Comparison of ENCODE assay signal across 17 cellular contexts in genomic region chr3:189157232-189158007, GRCh38. TPM values are rescaled to one million over a fixed set of nuclear protein-coding genes. Genes with fewer than 3 reads are reported as not detected.
"Had no signal": no experiment of that assay in that cellular context is flagged by ENCODE, and none has a peak within 500 bp of the region (broad histone marks: within the 10 kb centered on the region; RNA-seq: fewer than 3 reads in every experiment).

No MANE protein-coding gene starts in this region.

- DNase-seq: cortex of kidney; effector CD8-positive, alpha-beta T cell; gastrocnemius medialis; heart right ventricle; hypothalamus; kidney glomerular epithelial cell; mucosa of descending colon; naive thymus-derived CD8-positive, alpha-beta T cell; sigmoid colon; stimulated activated naive CD4-positive, alpha-beta T cell; stomach; transverse colon had no signal

- H3K4me1 ChIP-seq: gastrocnemius medialis, heart right ventricle, sigmoid colon, stomach had no signal

- ATAC-seq: gastrocnemius medialis; heart right ventricle; mucosa of descending colon; naive thymus-derived CD8-positive, alpha-beta T cell had no signal

- H3K4me3 ChIP-seq: dorsolateral prefrontal cortex, gastrocnemius medialis, heart right ventricle, mucosa of descending colon, sigmoid colon, skin epidermis, stomach, thoracic aorta, transverse colon had no signal

- H3K27ac ChIP-seq: gastrocnemius medialis, heart right ventricle, neutrophil, sigmoid colon, skin epidermis, stomach, thoracic aorta, transverse colon had no signal

- H3K9me3 ChIP-seq: gastrocnemius medialis, heart right ventricle, mucosa of descending colon, neutrophil, sigmoid colon, stomach, thoracic aorta, transverse colon had no signal

- H3K27me3 ChIP-seq: dorsolateral prefrontal cortex, gastrocnemius medialis, sigmoid colon, stomach, transverse colon had no signal

- H3K36me3 ChIP-seq: gastrocnemius medialis, heart right ventricle, neutrophil, sigmoid colon, stomach, thoracic aorta, transverse colon had no signal

RNA-seq across cellular contexts. Expression of gene TPRG1, which starts 14.4 kb away (rescaled TPM):
- total RNA-seq: epithelial cell of proximal tubule had no signal
